Comparison of ENCODE assay signal across 2 cellular contexts in the genomic region with DNA sequence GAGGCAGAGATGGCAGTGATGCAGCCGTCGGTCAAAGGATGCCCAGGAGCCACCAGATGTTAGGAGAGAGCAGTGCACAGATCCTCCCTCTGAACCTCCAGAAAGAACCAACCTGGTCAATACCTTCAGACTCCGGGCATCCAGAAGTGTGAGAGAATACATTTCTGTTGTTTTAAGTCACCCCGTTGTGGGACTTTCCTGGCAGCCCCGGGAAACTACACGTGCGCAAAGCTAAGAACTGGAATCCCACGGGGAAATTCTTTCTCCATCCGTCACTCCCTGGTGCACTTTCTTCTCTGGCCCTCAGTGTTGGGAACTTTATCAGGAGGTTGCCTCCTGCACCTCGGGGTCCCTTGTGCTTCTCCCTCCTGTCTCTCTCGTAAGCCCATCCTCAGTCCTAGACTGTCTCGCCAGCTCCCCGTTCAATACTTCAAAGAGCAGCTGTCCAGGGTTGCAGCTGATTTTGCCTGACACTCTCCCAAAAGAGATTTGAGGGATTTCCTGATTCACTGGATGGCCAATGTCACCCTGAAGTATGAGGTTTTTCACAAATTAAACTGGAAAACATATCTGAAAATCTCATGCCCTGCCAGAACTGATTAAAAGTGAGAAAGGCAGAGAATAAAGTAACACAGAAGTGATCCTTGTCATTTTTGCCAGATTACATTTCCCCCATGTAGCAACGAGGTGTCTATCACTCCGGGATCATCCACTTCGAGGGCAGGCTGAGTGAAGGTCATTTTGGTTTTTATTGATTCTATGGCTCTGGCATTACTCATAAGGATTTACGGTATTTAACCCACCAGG.
TF ChIP-seq lines count a peak whose summit lies in the region.

No MANE protein-coding gene starts in this region.

TF ChIP-seq in liver, 16 proteins besides CTCF, POLR2A, EP300 and RAD21 (continued from another document):
- TF ChIP-seq, protein P1, sequence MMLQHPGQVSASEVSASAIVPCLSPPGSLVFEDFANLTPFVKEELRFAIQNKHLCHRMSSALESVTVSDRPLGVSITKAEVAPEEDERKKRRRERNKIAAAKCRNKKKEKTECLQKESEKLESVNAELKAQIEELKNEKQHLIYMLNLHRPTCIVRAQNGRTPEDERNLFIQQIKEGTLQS (IDR thresholded peaks at IDR 0.05): no peak
- no peak for TF ChIP-seq NR2F2 (IDR thresholded peaks at IDR 0.05)
- TF ChIP-seq SP1 (IDR thresholded peaks at IDR 0.05): no peak
- TF ChIP-seq FOXA1 (IDR thresholded peaks at IDR 0.05): no peak
- no peak for TF ChIP-seq YY1 (IDR thresholded peaks at IDR 0.05)
- TF ChIP-seq, protein P2, sequence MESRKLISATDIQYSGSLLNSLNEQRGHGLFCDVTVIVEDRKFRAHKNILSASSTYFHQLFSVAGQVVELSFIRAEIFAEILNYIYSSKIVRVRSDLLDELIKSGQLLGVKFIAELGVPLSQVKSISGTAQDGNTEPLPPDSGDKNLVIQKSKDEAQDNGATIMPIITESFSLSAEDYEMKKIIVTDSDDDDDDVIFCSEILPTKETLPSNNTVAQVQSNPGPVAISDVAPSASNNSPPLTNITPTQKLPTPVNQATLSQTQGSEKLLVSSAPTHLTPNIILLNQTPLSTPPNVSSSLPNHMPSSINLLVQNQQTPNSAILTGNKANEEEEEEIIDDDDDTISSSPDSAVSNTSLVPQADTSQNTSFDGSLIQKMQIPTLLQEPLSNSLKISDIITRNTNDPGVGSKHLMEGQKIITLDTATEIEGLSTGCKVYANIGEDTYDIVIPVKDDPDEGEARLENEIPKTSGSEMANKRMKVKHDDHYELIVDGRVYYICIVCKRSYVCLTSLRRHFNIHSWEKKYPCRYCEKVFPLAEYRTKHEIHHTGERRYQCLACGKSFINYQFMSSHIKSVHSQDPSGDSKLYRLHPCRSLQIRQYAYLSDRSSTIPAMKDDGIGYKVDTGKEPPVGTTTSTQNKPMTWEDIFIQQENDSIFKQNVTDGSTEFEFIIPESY (IDR thresholded peaks at IDR 0.05): no peak
- no peak for TF ChIP-seq JUND (IDR thresholded peaks at IDR 0.05)
- TF ChIP-seq FOXA2 (IDR thresholded peaks at IDR 0.05): no peak
- TF ChIP-seq, protein P3, sequence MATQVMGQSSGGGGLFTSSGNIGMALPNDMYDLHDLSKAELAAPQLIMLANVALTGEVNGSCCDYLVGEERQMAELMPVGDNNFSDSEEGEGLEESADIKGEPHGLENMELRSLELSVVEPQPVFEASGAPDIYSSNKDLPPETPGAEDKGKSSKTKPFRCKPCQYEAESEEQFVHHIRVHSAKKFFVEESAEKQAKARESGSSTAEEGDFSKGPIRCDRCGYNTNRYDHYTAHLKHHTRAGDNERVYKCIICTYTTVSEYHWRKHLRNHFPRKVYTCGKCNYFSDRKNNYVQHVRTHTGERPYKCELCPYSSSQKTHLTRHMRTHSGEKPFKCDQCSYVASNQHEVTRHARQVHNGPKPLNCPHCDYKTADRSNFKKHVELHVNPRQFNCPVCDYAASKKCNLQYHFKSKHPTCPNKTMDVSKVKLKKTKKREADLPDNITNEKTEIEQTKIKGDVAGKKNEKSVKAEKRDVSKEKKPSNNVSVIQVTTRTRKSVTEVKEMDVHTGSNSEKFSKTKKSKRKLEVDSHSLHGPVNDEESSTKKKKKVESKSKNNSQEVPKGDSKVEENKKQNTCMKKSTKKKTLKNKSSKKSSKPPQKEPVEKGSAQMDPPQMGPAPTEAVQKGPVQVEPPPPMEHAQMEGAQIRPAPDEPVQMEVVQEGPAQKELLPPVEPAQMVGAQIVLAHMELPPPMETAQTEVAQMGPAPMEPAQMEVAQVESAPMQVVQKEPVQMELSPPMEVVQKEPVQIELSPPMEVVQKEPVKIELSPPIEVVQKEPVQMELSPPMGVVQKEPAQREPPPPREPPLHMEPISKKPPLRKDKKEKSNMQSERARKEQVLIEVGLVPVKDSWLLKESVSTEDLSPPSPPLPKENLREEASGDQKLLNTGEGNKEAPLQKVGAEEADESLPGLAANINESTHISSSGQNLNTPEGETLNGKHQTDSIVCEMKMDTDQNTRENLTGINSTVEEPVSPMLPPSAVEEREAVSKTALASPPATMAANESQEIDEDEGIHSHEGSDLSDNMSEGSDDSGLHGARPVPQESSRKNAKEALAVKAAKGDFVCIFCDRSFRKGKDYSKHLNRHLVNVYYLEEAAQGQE (IDR thresholded peaks at IDR 0.05): peak; percentile 93
- TF ChIP-seq GABPA (IDR thresholded peaks at IDR 0.05 in 1 of 2, conservative IDR thresholded peaks at IDR 0.05 in 1 of 2): no peak
- no peak for TF ChIP-seq HNF4A (conservative IDR thresholded peaks at IDR 0.05)
- no peak for TF ChIP-seq EGR1 (IDR thresholded peaks at IDR 0.05; ENCODE audit: low read depth in 2 of 2)
- peak; percentile 40 to 61 for TF ChIP-seq RXRA (IDR thresholded peaks at IDR 0.05)
- no peak for TF ChIP-seq HNF4G (IDR thresholded peaks at IDR 0.05)
- TF ChIP-seq, protein P4, sequence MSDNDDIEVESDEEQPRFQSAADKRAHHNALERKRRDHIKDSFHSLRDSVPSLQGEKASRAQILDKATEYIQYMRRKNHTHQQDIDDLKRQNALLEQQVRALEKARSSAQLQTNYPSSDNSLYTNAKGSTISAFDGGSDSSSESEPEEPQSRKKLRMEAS (IDR thresholded peaks at IDR 0.05): no peak

TF ChIP-seq in HepG2, 621 proteins besides CTCF, POLR2A, EP300 and RAD21 (continued from another document):
- no peak for TF ChIP-seq NR1H2 (CRISPR knock-in tag; IDR thresholded peaks at IDR 0.05; ENCODE audit: borderline replicate concordance, low read depth)
- TF ChIP-seq ZZZ3 (CRISPR knock-in tag; IDR thresholded peaks at IDR 0.05; ENCODE audit: borderline replicate concordance): no peak
- TF ChIP-seq, protein P5, sequence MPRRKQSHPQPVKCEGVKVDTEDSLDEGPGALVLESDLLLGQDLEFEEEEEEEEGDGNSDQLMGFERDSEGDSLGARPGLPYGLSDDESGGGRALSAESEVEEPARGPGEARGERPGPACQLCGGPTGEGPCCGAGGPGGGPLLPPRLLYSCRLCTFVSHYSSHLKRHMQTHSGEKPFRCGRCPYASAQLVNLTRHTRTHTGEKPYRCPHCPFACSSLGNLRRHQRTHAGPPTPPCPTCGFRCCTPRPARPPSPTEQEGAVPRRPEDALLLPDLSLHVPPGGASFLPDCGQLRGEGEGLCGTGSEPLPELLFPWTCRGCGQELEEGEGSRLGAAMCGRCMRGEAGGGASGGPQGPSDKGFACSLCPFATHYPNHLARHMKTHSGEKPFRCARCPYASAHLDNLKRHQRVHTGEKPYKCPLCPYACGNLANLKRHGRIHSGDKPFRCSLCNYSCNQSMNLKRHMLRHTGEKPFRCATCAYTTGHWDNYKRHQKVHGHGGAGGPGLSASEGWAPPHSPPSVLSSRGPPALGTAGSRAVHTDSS (CRISPR knock-in tag; conservative IDR thresholded peaks at IDR 0.05): no peak
- TF ChIP-seq ZNF343 (CRISPR knock-in tag; IDR thresholded peaks at IDR 0.05): no peak
- TF ChIP-seq TRIM24 (CRISPR knock-in tag; IDR thresholded peaks at IDR 0.05): no peak
- no peak for TF ChIP-seq ADNP (CRISPR knock-in tag; IDR thresholded peaks at IDR 0.05)
